ENCODE assay signal across 14 cellular contexts in the genomic region with DNA sequence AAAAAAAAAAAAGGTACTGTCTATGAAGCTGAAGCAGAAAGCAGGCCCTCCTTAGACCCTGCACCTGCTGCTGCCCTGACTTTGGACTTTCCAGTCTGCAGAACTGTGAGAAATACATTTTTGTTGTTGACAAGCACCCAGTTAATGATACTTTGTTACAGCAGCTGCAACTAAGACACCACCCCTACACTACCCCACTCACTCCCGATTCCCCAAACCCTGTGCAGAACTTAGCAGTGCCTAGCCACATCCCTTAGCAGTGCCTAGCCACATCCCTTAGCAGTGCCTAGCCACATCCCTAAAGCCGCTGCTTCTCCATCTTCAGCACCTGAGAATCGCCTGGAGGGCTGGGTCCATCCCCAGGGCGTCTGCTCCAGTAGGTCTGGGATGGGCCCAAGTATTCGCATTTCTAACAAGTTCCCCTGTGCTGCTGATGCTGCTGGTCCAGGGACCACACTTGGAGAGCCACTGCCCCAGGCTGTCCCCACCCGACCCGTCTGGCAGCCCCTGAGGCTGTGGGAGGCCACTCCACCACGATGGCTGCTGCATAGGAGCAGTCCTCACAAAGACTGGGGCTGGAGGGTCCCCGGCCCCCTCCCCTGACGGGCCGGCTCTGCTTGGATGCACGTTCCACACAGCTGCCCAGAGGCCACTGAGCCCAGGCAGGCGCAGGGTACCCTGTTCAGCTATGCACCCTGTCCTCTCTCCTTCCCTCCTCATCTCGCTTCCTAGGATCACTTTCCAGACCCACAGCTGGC.
"Had no signal": no experiment of that assay in that cellular context is flagged by ENCODE, and none has a peak within 500 bp of the region (broad histone marks: within the 10 kb centered on the region; RNA-seq: fewer than 3 reads in every experiment).

No MANE protein-coding gene starts in this region.

- H3K9me3 Mint-ChIP-seq: stimulated activated memory B cell treated with anti-CD40 and anti-IgM and Interleukin-4, amounts not matched to agents 10 μg/mL and 1 μg/mL and 100 μg/mL, for 72 hours had no signal

- H3K9me3 ChIP-seq: ascending aorta, esophagus squamous epithelium, neutrophil, right atrium auricular region, transverse colon had no signal

- DNase-seq: activated gamma-delta T cell; activated T-cell treated with anti-CD3 and anti-CD28 coated beads, Interleukin-2, amount 50 U/mL, for 48 hours; esophagus squamous epithelium; foreskin fibroblast; substantia nigra; transverse colon had no signal

- H3K27ac Mint-ChIP-seq: stimulated activated memory B cell treated with anti-CD40 and anti-IgM and Interleukin-4, amounts not matched to agents 10 μg/mL and 1 μg/mL and 100 μg/mL, for 72 hours had no signal

- H3K4me1 ChIP-seq: ascending aorta had no signal

- ATAC-seq: activated CD4-positive, CD25-positive, alpha-beta regulatory T cell treated with anti-CD3 and anti-CD28 coated beads, Interleukin-2, amount 50 U/mL, for 24 hours; left lobe of liver; stimulated activated memory B cell treated with anti-CD40 and anti-IgM and Interleukin-4, amounts not matched to agents 10 μg/mL and 1 μg/mL and 100 μg/mL, for 72 hours had no signal

- H3K27me3 ChIP-seq: ascending aorta, dorsolateral prefrontal cortex, esophagus squamous epithelium, right atrium auricular region, transverse colon had no signal

- H3K4me1 Mint-ChIP-seq: stimulated activated memory B cell treated with anti-CD40 and anti-IgM and Interleukin-4, amounts not matched to agents 10 μg/mL and 1 μg/mL and 100 μg/mL, for 72 hours had no signal

- H3K36me3 Mint-ChIP-seq: stimulated activated memory B cell treated with anti-CD40 and anti-IgM and Interleukin-4, amounts not matched to agents 10 μg/mL and 1 μg/mL and 100 μg/mL, for 72 hours had no signal

- H3K4me3 Mint-ChIP-seq: stimulated activated memory B cell treated with anti-CD40 and anti-IgM and Interleukin-4, amounts not matched to agents 10 μg/mL and 1 μg/mL and 100 μg/mL, for 72 hours had no signal

- H3K27ac ChIP-seq: ascending aorta, dorsolateral prefrontal cortex, esophagus squamous epithelium, neutrophil, right atrium auricular region, transverse colon had no signal

- H3K36me3 ChIP-seq: ascending aorta, esophagus squamous epithelium, neutrophil, right atrium auricular region, transverse colon had no signal

- H3K4me3 ChIP-seq: ascending aorta, dorsolateral prefrontal cortex, esophagus squamous epithelium, right atrium auricular region, smooth muscle cell, transverse colon had no signal
